Comparison of ENCODE assay signal across 24 cellular contexts in the genomic region with DNA sequence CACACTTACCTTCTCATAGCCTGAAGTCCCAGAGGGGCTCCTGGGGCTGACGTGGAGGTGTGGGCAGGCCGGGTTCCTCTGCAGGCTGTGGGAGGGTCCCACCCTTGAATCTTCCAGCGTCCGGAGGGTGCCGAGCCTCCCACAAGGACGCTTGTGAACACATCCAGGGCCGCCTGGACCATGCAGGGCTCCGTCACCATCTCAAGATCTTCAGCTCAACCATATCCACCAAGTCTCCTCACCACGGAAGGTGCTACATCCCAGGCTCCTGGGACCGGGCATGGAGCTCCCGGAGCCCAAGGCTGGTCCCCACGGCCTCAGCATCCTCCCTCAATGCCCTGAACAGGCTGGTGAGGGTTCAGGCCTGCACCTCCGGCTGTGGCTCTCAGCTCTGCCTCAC.
"Had no signal": no experiment of that assay in that cellular context is flagged by ENCODE, and none has a peak within 500 bp of the region (broad histone marks: within the 10 kb centered on the region; RNA-seq: fewer than 3 reads in every experiment).

No MANE protein-coding gene starts in this region.

- H3K9me3 Mint-ChIP-seq: activated CD4-positive, alpha-beta memory T cell treated with anti-CD3 and anti-CD28 coated beads, Interleukin-2, amount 10 ng/mL, durations not matched to agents 7 days and 5 days; activated CD4-positive, alpha-beta T cell treated with anti-CD3 and anti-CD28 coated beads, Interleukin-2, amount 10 ng/mL, durations not matched to agents 24 days and 14 days; activated naive CD4-positive, alpha-beta T cell treated with anti-CD3 and anti-CD28 coated beads, Interleukin-2, amount 50 U/mL, for 72 hours; activated T-helper 2 cell treated with anti-CD3 and anti-CD28 coated beads, Interferon-gamma antibody, Interleukin-2, Interleukin-4, amounts not matched to agents 10 μg/mL and 5 μg/mL and 100 μg/mL, durations not matched to agents 14 hours and 24 hours and 36 hours; central memory CD8-positive, alpha-beta T cell; T-cell had no signal

- H3K4me1 ChIP-seq: breast epithelium, left ventricle myocardium inferior, pancreas, prostate gland, suprapubic skin, tibial artery had no signal

- H3K27me3 Mint-ChIP-seq: central memory CD8-positive, alpha-beta T cell had no signal

- ATAC-seq: activated naive CD4-positive, alpha-beta T cell treated with anti-CD3 and anti-CD28 coated beads, Interleukin-2, amount 50 U/mL, for 72 hours; pancreas; T-cell had no signal

- H3K4me3 Mint-ChIP-seq: activated CD4-positive, alpha-beta memory T cell treated with anti-CD3 and anti-CD28 coated beads, Interleukin-2, amount 10 ng/mL, durations not matched to agents 7 days and 5 days; activated CD4-positive, alpha-beta T cell treated with anti-CD3 and anti-CD28 coated beads, Interleukin-2, amount 10 ng/mL, durations not matched to agents 24 days and 14 days; central memory CD8-positive, alpha-beta T cell; nephron; stimulated activated naive B cell treated with anti-CD40 and anti-IgM and Interleukin-4, amounts not matched to agents 10 μg/mL and 1 μg/mL and 100 μg/mL, for 72 hours; T-cell had no signal

- H3K4me3 ChIP-seq: breast epithelium, left ventricle myocardium inferior, pancreas, prostate gland, smooth muscle cell, suprapubic skin, tibial artery had no signal

- DNase-seq: activated CD4-positive, alpha-beta memory T cell treated with anti-CD3 and anti-CD28 coated beads, Interleukin-2, amount 10 ng/mL, durations not matched to agents 7 days and 5 days; activated CD4-positive, alpha-beta T cell treated with anti-CD3 and anti-CD28 coated beads, Interleukin-2, amount 10 ng/mL, durations not matched to agents 24 days and 14 days; activated naive CD4-positive, alpha-beta T cell; activated T-cell treated with anti-CD3 and anti-CD28 coated beads, Interleukin-2, amount 50 U/mL, for 48 hours; dermis blood vessel endothelial cell; effector CD8-positive, alpha-beta T cell; left ventricle myocardium inferior; retina; stimulated activated CD4-positive, alpha-beta T cell treated with anti-CD3 and anti-CD28 coated beads, Interleukin-1b, Interleukin-23, amount 100 ng/mL, for 48 hours; stimulated activated CD4-positive, alpha-beta T cell treated with anti-CD3 and anti-CD28 coated beads, Interleukin-4, amount 100 ng/mL, for 4 hours; stimulated activated CD8-positive, alpha-beta memory T cell treated with anti-CD3 and anti-CD28 coated beads, Interleukin-4, amount 100 ng/mL, for 48 hours; stimulated activated naive B cell treated with anti-CD40 and anti-IgM and Interleukin-4, amounts not matched to agents 10 μg/mL and 1 μg/mL and 100 μg/mL, for 72 hours; T-cell; tibial artery had no signal

- H3K27ac ChIP-seq: breast epithelium, left ventricle myocardium inferior, pancreas, prostate gland, suprapubic skin, tibial artery, VCaP had no signal

- H3K36me3 ChIP-seq: breast epithelium, left ventricle myocardium inferior, pancreas, prostate gland, suprapubic skin, tibial artery had no signal

- H3K9me3 ChIP-seq: left ventricle myocardium inferior, pancreas, prostate gland, suprapubic skin, tibial artery had no signal

- H3K36me3 Mint-ChIP-seq: activated naive CD4-positive, alpha-beta T cell treated with anti-CD3 and anti-CD28 coated beads, Interleukin-2, amount 50 U/mL, for 72 hours; T-cell had no signal

- H3K27me3 ChIP-seq: pancreas had no signal
